ENCODE assay signal across 30 cellular contexts in genomic region chrY:2962061-2962460, GRCh38. TPM values are rescaled to one million over a fixed set of nuclear protein-coding genes. Genes with fewer than 3 reads are reported as not detected.
"Had no signal": no experiment of that assay in that cellular context is flagged by ENCODE, and none has a peak within 500 bp of the region (broad histone marks: within the 10 kb centered on the region; RNA-seq: fewer than 3 reads in every experiment).

No MANE protein-coding gene starts in this region.

- ATAC-seq: heart right ventricle; naive thymus-derived CD8-positive, alpha-beta T cell; pancreas; right cardiac atrium; stimulated activated effector memory CD8-positive, alpha-beta T cell treated with anti-CD3 and anti-CD28 coated beads, Interleukin-12 subunit alpha, Interleukin-12 subunit beta, amount 100 ng/mL, for 72 hours; upper lobe of right lung had no signal

- H3K4me1 ChIP-seq: left ventricle myocardium inferior, pancreas, prostate gland, suprapubic skin, upper lobe of right lung had no signal

- H2AFZ ChIP-seq: hepatocyte had no signal

- H3K4me1 Mint-ChIP-seq: mesothelial cell of epicardium, nephron, neural crest cell had no signal

- H3K4me3 ChIP-seq: heart right ventricle, hepatocyte, left ventricle myocardium inferior, lung, pancreas, prostate gland, sigmoid colon, smooth muscle cell, suprapubic skin, thoracic aorta, tibial artery, upper lobe of right lung had no signal

- H3K36me3 ChIP-seq: pancreas, prostate gland, sigmoid colon, suprapubic skin, thoracic aorta, tibial artery, upper lobe of right lung had no signal

- DNase-seq: heart right ventricle; islet precursor cell; left ventricle myocardium inferior; mesendoderm; naive thymus-derived CD8-positive, alpha-beta T cell; nucleus accumbens; pancreas; posterior cingulate gyrus; retina; right cardiac atrium; sigmoid colon; stimulated activated CD4-positive, alpha-beta T cell treated with anti-CD3 and anti-CD28 coated beads, Interleukin-12 subunit alpha, Interleukin-12 subunit beta, amount 100 ng/mL, for 4 hours; stimulated activated CD4-positive, alpha-beta T cell treated with anti-CD3 and anti-CD28 coated beads, Interleukin-15, amount 100 ng/mL, for 24 hours; stimulated activated CD4-positive, alpha-beta T cell treated with anti-CD3 and anti-CD28 coated beads, Interleukin-4, amount 100 ng/mL, for 24 hours; stimulated activated naive CD4-positive, alpha-beta T cell; tibial artery; trophoblast cell; upper lobe of right lung had no signal

- H3K4me2 ChIP-seq: hepatocyte, smooth muscle cell had no signal

- H3K27me3 ChIP-seq: heart right ventricle, hepatocyte, pancreas, sigmoid colon, suprapubic skin, tibial artery, upper lobe of right lung had no signal

- H3K79me2 ChIP-seq: hepatocyte had no signal

- H3K36me3 Mint-ChIP-seq: mesothelial cell of epicardium had no signal

- H3K4me3 Mint-ChIP-seq: mesothelial cell of epicardium; naive thymus-derived CD8-positive, alpha-beta T cell; nephron; neural crest cell; stimulated activated effector memory CD8-positive, alpha-beta T cell treated with anti-CD3 and anti-CD28 coated beads, Interleukin-12 subunit alpha, Interleukin-12 subunit beta, amount 100 ng/mL, for 72 hours; stimulated activated naive CD8-positive, alpha-beta T cell treated with anti-CD3 and anti-CD28 coated beads, Interleukin-15, Interleukin-2, amounts not matched to agents 100 ng/mL and 50 ng/mL, for 24 hours had no signal

- H3K27ac ChIP-seq: heart right ventricle, hepatocyte, left ventricle myocardium inferior, pancreas, prostate gland, sigmoid colon, suprapubic skin, thoracic aorta, tibial artery, upper lobe of right lung had no signal

- H3K9me3 Mint-ChIP-seq: mesothelial cell of epicardium; naive thymus-derived CD8-positive, alpha-beta T cell; nephron; neural crest cell; stimulated activated effector memory CD8-positive, alpha-beta T cell treated with anti-CD3 and anti-CD28 coated beads, Interleukin-12 subunit alpha, Interleukin-12 subunit beta, amount 100 ng/mL, for 72 hours; stimulated activated naive CD8-positive, alpha-beta T cell treated with anti-CD3 and anti-CD28 coated beads, Interleukin-15, Interleukin-2, amounts not matched to agents 100 ng/mL and 50 ng/mL, for 24 hours had no signal

- H3K27me3 Mint-ChIP-seq: naive thymus-derived CD8-positive, alpha-beta T cell; stimulated activated naive CD8-positive, alpha-beta T cell treated with anti-CD3 and anti-CD28 coated beads, Interleukin-15, Interleukin-2, amounts not matched to agents 100 ng/mL and 50 ng/mL, for 24 hours had no signal

- H3K27ac Mint-ChIP-seq: mesothelial cell of epicardium; nephron; stimulated activated effector memory CD8-positive, alpha-beta T cell treated with anti-CD3 and anti-CD28 coated beads, Interleukin-12 subunit alpha, Interleukin-12 subunit beta, amount 100 ng/mL, for 72 hours; stimulated activated naive CD8-positive, alpha-beta T cell treated with anti-CD3 and anti-CD28 coated beads, Interleukin-15, Interleukin-2, amounts not matched to agents 100 ng/mL and 50 ng/mL, for 24 hours had no signal

- H3K9me3 ChIP-seq: heart right ventricle, left ventricle myocardium inferior, pancreas, prostate gland, sigmoid colon, suprapubic skin, thoracic aorta, tibial artery, upper lobe of right lung had no signal

RNA-seq across cellular contexts. Expression of gene ZFY, which starts 26.9 kb away (rescaled TPM):
- total RNA-seq: hepatocyte, lung, mesothelial cell of epicardium, mononuclear cell, neural crest cell, smooth muscle cell had no signal
- polyA plus RNA-seq: hepatocyte; naive thymus-derived CD8-positive, alpha-beta T cell; smooth muscle cell had no signal
